In the genomic region with DNA sequence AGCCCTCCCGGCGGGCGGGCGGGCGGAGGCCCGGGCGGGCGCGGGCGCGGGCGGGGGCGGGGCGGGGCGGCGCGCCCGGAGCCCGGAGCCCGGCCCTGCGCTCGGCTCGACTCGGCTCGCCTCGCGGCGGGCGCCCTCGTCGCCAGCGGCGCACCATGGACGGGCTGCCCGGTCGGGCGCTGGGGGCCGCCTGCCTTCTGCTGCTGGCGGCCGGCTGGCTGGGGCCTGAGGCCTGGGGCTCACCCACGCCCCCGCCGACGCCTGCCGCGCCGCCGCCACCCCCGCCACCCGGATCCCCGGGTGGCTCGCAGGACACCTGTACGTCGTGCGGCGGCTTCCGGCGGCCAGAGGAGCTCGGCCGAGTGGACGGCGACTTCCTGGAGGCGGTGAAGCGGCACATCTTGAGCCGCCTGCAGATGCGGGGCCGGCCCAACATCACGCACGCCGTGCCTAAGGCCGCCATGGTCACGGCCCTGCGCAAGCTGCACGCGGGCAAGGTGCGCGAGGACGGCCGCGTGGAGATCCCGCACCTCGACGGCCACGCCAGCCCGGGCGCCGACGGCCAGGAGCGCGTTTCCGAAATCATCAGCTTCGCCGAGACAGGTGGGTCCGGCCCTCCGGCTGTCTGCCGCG, we compare ENCODE assay signal across 8 cellular contexts. TPM values are rescaled to one million over a fixed set of nuclear protein-coding genes. Genes with fewer than 3 reads are reported as not detected.
DNase-seq lines count a peak whose midpoint lies in the region; ATAC-seq, FAIRE-seq and TF ChIP-seq lines count a peak whose summit lies in the region.

A gene (plus strand): TSS at position 103 of the 633 bp plus-strand sequence. CDS start 53 bp downstream, at position 156.

- H3K27me3 ChIP-seq in PC-3 (ENCODE audit: low read length) (no peaks in the 10 kb centered on the region), esophagus (ENCODE audit: control insufficient read depth in 1 of 2, insufficient read depth in 2 of 2, low read length in 2 of 2) (peaks cover 0 to 19% of the 10 kb centered on the region in 2 donors), small intestine (ENCODE audit: control insufficient read depth in 2 of 2, insufficient read depth in 2 of 2, low read length in 2 of 2) (peaks cover 12 to 33% of the 10 kb centered on the region in 2 donors)

- H4K20me1 ChIP-seq in PC-3 (ENCODE audit: low read length): peaks cover 43% of the 10 kb centered on the region

- H3K9me2 ChIP-seq in PC-3 (replicated peaks; ENCODE audit: low read length): no peaks in the 10 kb centered on the region

- no peak for FAIRE-seq in small intestine (lab: Jason Lieb, UNC)

- peak within 1 kb of the TSS; percentile 86 for H3K4me2 ChIP-seq in PC-3 (ENCODE audit: low read length)

- peaks cover 32% of the 10 kb centered on the region for H3K4me1 ChIP-seq in PC-3 (ENCODE audit: insufficient read depth, low read length)
- peaks cover 4 to 12% of the 10 kb centered on the region in 2 donors for H3K4me1 ChIP-seq in esophagus (ENCODE audit: control insufficient read depth in 2 of 2, insufficient read depth in 2 of 2, low read length in 1 of 2)
- H3K4me1 ChIP-seq in small intestine (ENCODE audit: control insufficient read depth in 2 of 2, insufficient read depth in 1 of 2, low read depth in 1 of 2, low read length in 1 of 2): peaks cover 0 to 5% of the 10 kb centered on the region in 2 donors

- DNase-seq in GM03348 (ENCODE audit: low spot score) (peak; percentile 68), PC-3 (peak; percentile 32), omental fat pad (ENCODE audit: low spot score) (no peak), small intestine (no peak), midbrain (lab: John Stamatoyannopoulos, UW) (no peak)

- peaks cover 73% of the 10 kb centered on the region for H3K79me2 ChIP-seq in PC-3 (ENCODE audit: low read length)

- POLR2A ChIA-PET in PC-3 (lab: Charles Lee; ENCODE audit: unreplicated experiment): no interaction called here

- ATAC-seq in PC-3 (no peak), omental fat pad (ENCODE audit: low FRiP score) (peak; percentile 30), HG02588 (IDR thresholded peaks at IDR 0.05; ENCODE audit: unreplicated experiment) (no peak), HG02884 (IDR thresholded peaks at IDR 0.05; ENCODE audit: unreplicated experiment) (no peak)

- CTCF ChIA-PET in PC-3 (lab: Charles Lee): no interaction called here

- H3K9me3 ChIP-seq in PC-3 (ENCODE audit: low read length): no peaks in the 10 kb centered on the region
- H3K9me3 ChIP-seq in esophagus (ENCODE audit: control insufficient read depth in 2 of 2, insufficient read depth in 1 of 2, low read depth in 1 of 2, low read length in 1 of 2): no peaks in the 10 kb centered on the region
- H3K9me3 ChIP-seq in small intestine (ENCODE audit: control insufficient read depth, low read depth): no peaks in the 10 kb centered on the region

- H3F3A ChIP-seq in PC-3 (ENCODE audit: low read length, unreplicated experiment): peaks cover under 1% of the 10 kb centered on the region

- peak within 1 kb of the TSS; percentile 63 for H2AFZ ChIP-seq in PC-3 (ENCODE audit: low read length)

- intact Hi-C loops in PC-3 (cut with micrococcal nuclease): no loop called here

- peak within 1 kb of the TSS; percentile 87 for H3K9ac ChIP-seq in PC-3 (ENCODE audit: low read length)

- TF ChIP-seq CTCF in PC-3 (conservative IDR thresholded peaks at IDR 0.05; ENCODE audit: low read depth, low read length) (no peak), omental fat pad (IDR thresholded peaks at IDR 0.05) (no peak)

- H3K36me3 ChIP-seq in PC-3 (ENCODE audit: low read depth, low read length) (peaks cover 45% of the 10 kb centered on the region), esophagus (ENCODE audit: control insufficient read depth in 2 of 2, insufficient read depth in 2 of 2, low read length in 1 of 2) (no peaks in the 10 kb centered on the region), small intestine (ENCODE audit: control insufficient read depth in 2 of 2, insufficient read depth in 2 of 2, low read length in 2 of 2) (no peaks in the 10 kb centered on the region)

- no TSS peak for BruUV-seq in PC-3 (replicated peaks; lab: Mats Ljungman, UMichigan)

- peak within 1 kb of the TSS; percentile 86 for H3K27ac ChIP-seq in PC-3 (ENCODE audit: low read length)
- H3K27ac ChIP-seq in esophagus (ENCODE audit: low read depth in 2 of 2, low read length in 1 of 2): no peak within 1 kb of the TSS
- H3K27ac ChIP-seq in small intestine (ENCODE audit: low read depth in 1 of 2, low read length in 1 of 2): no peak within 1 kb of the TSS

- H3K4me3 ChIP-seq in PC-3 (ENCODE audit: low read length): peak within 1 kb of the TSS; percentile 90
- peak within 1 kb of the TSS; percentile 48 to 63 for H3K4me3 ChIP-seq in esophagus (ENCODE audit: low read depth in 1 of 2, low read length in 2 of 2)
- peak within 1 kb of the TSS in 1 of 2 donors; percentile 50 for H3K4me3 ChIP-seq in small intestine (ENCODE audit: low read depth in 1 of 2, low read length in 2 of 2)

- 1 to 3% methylated on average over 65 to 97 of the region's 97 CpGs for WGBS in esophagus, 2 donors
- WGBS in small intestine, 3 donors: 2 to 10% (median 2%) methylated on average over 21 to 97 of the region's 97 CpGs

RNA-seq across cellular contexts. Expression of the gene that starts here (rescaled TPM):
- total RNA-seq in PC-3 (2014; rRNA removed) (223 and 269 TPM in 2 replicates), omental fat pad (10 to 100 TPM in 3 of 4 donors, 1 to 10 TPM in 1; 6.7 to 59.8 (median 28.6) TPM)
- polyA plus RNA-seq in esophagus (1 to 10 TPM in 1 of 2 donors, under 1 TPM in 1; 0.51 to 1.6 TPM), small intestine (1 to 10 TPM in 1 of 3 donors, under 1 TPM in 1, not detected in 1; 0.27 to 3.2 TPM)

Comparison
In these comparisons a context has a peak if more than half of its experiments do, and no peak if none do; other contexts are left out.
1. DNase-seq: peak in GM03348 (single experiment) and PC-3 (single experiment); none in omental fat pad (single experiment), small intestine (single experiment) and midbrain (single experiment).